ENCODE assay signal across 26 cellular contexts in the genomic region with DNA sequence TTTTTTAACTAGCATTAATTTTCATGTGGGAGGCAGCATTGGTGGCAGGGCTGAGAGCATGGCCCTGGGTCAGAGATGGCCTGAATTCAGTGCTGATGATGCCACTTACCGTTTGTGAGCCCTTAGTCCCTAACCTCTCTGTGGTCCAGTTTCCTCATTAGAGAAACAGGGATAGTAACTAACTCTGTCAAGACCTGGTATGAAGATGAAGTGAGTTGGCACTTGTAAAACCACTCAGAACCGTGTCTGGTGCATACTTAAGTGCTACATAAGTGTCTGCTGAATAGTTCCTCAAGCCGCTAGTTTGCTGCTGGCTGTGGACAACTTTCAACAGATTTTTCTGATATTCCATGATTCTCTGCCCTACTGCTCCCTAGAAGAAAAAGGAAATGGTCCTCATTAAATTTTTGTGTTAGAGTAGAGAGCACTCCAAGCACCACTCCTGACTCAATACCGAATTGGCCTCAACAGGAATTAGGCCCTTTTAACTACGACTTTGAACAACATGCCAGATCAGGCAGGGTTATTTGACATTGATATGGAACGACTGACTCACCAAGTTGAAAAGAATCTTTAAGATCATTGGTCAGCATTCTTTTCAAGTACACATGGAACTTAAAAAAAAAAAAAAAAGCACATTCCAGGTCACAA.
DNase-seq lines count a peak whose midpoint lies in the region; ATAC-seq and TF ChIP-seq lines count a peak whose summit lies in the region.
"Had no signal": no experiment of that assay in that cellular context is flagged by ENCODE, and none has a peak within 500 bp of the region (broad histone marks: within the 10 kb centered on the region; RNA-seq: fewer than 3 reads in every experiment).

No MANE protein-coding gene starts in this region.

- DNase-seq in AG10803 (ENCODE audit: low read depth) (peak; percentile 30), IMR-90 (peak; percentile 29), dermis blood vessel endothelial cell (peak; percentile 42), NCI-H1092 treated with DMSO at 0.1 percent for 48 hours (lab: John Stamatoyannopoulos, UW) (no peak), NCI-H146 (lab: John Stamatoyannopoulos, UW) (no peak), NCI-H2081 treated with DMSO at 0.1 percent for 48 hours (lab: John Stamatoyannopoulos, UW) (no peak)
- DNase-seq: activated CD4-positive, alpha-beta T cell treated with anti-CD3 and anti-CD28 coated beads, Interleukin-2, amount 10 ng/mL, durations not matched to agents 24 days and 14 days; activated naive CD4-positive, alpha-beta T cell treated with anti-CD3 and anti-CD28 coated beads for 36 hours; activated T-cell treated with anti-CD3 and anti-CD28 coated beads, Interleukin-2, amount 50 U/mL, for 4 hours; amygdala; cortex of kidney; kidney glomerular epithelial cell; MM.1S; NCI-H1417 treated with DMSO at 0.1 percent for 48 hours; psoas muscle; stimulated activated CD4-positive, alpha-beta T cell treated with anti-CD3 and anti-CD28 coated beads, Interleukin-2, amount 100 ng/mL, for 24 hours; substantia nigra; uterus had no signal

- no peak overlapping the region for H3K56ac ChIP-seq in IMR-90 (ENCODE audit: extremely low read depth, insufficient read depth, low read length)

- H4K5ac ChIP-seq in IMR-90 (ENCODE audit: low read depth, low read length) = no peak overlapping the region

- H3K9me1 ChIP-seq in IMR-90 (ENCODE audit: insufficient read depth, low read length) = no peaks in the 10 kb centered on the region

- no peak for TF ChIP-seq POLR2A in IMR-90 (IDR thresholded peaks at IDR 0.05; ENCODE audit: low read depth, low read length)

- no peak overlapping the region for H2BK15ac ChIP-seq in IMR-90 (ENCODE audit: low read depth, low read length)

- TF ChIP-seq CTCF in AG10803 (conservative IDR thresholded peaks at IDR 0.05; ENCODE audit: low read length) (no peak), IMR-90 (conservative IDR thresholded peaks at IDR 0.05; ENCODE audit: low read depth, low read length) (no peak)

- no peak for TF ChIP-seq RAD21 in IMR-90 (IDR thresholded peaks at IDR 0.05; ENCODE audit: low read length)

- CTCF ChIA-PET in IMR-90 (lab: Yijun Ruan, JAX) = no interaction called here

- no peak overlapping the region for H2BK120ac ChIP-seq in IMR-90 (ENCODE audit: low read depth, low read length)

- H2AK5ac ChIP-seq in IMR-90 (ENCODE audit: low read depth, low read length) = no peak overlapping the region

- H2AK9ac ChIP-seq in IMR-90 (replicated peaks; ENCODE audit: low read depth, low read length, poor library complexity) = no peak overlapping the region

- no peak overlapping the region for H2BK5ac ChIP-seq in IMR-90 (ENCODE audit: low read depth, low read length, poor library complexity, severe bottlenecking)

- H3K9me3 ChIP-seq in IMR-90 (ENCODE audit: control insufficient read depth, insufficient read depth, low read length) (no peaks in the 10 kb centered on the region), mesodermal cell (ENCODE audit: control insufficient read depth, low read length) (no peaks in the 10 kb centered on the region)
- H3K9me3 ChIP-seq: A549, neutrophil, psoas muscle, uterus had no signal

- dilution Hi-C loops in IMR-90 (cut with HindIII; ENCODE audit: low sequenced_read_pairs, unreplicated experiment) = no loop called here

- 33% methylated on average over 1 of the region's 6 CpGs; no CpG with 5 or more reads in 1 of the 2 experiments for WGBS in IMR-90 (ENCODE audit: extremely low coverage in 2 of 2, insufficient read length in 1 of 2), 2 experiments
- WGBS in mesodermal cell (ENCODE audit: insufficient coverage in 2 of 2), 2 experiments = 85% methylated on average over 5 of the region's 6 CpGs

- no peaks in the 10 kb centered on the region for H3K36me3 ChIP-seq in IMR-90 (ENCODE audit: control insufficient read depth, insufficient read depth, low read length)
- H3K36me3 ChIP-seq in mesodermal cell (ENCODE audit: control insufficient read depth, insufficient read depth, low read length) = no peaks in the 10 kb centered on the region
- H3K36me3 ChIP-seq: BLaER1, cardiac muscle cell, neutrophil, uterus had no signal

- no peaks in the 10 kb centered on the region for H4K20me1 ChIP-seq in IMR-90 (ENCODE audit: insufficient read depth, low read length)
- H4K20me1 ChIP-seq: BLaER1 had no signal

- no TSS peak for BruUV-seq in IMR-90 (replicated peaks; lab: Mats Ljungman, UMichigan)

- H4K91ac ChIP-seq in IMR-90 (ENCODE audit: insufficient read depth, low read depth, low read length) = no peak overlapping the region

- no peak overlapping the region for H3K4me2 ChIP-seq in IMR-90 (ENCODE audit: low read depth, low read length)
- H3K4me2 ChIP-seq: A549, BLaER1 had no signal

- intact Hi-C loops in IMR-90 (cut with micrococcal nuclease) = no loop called here

- in situ Hi-C loops in IMR-90 (cut with MboI; ENCODE audit: low sequenced_read_pairs) = no loop called here

- H3K4me1 ChIP-seq in IMR-90 (ENCODE audit: control insufficient read depth, insufficient read depth, low read length) = no peaks in the 10 kb centered on the region
- H3K4me1 ChIP-seq in mesodermal cell (ENCODE audit: control insufficient read depth, insufficient read depth, low read length, poor library complexity, severe bottlenecking) = peaks cover 6% of the 10 kb centered on the region
- H3K4me1 ChIP-seq: A549, BLaER1, psoas muscle, uterus had no signal

- no peak overlapping the region for H3K23ac ChIP-seq in IMR-90 (ENCODE audit: low read depth, low read length)

- H3K79me1 ChIP-seq in IMR-90 (ENCODE audit: low read depth in 1 of 2, low read length in 2 of 2) = no peaks in the 10 kb centered on the region

- H3K4me3 ChIP-seq in AG10803 (ENCODE audit: low read length) (no peak overlapping the region), IMR-90 (ENCODE audit: insufficient read depth, low read depth, low read length) (no peak overlapping the region), mesodermal cell (ENCODE audit: extremely low read depth, insufficient read depth, low read length, poor library complexity, severe bottlenecking) (no peak overlapping the region)
- H3K4me3 ChIP-seq: A549, BLaER1, cardiac muscle cell, K562, psoas muscle, SK-N-MC, uterus had no signal

- H2BK20ac ChIP-seq in IMR-90 (ENCODE audit: low read depth, low read length) = no peak overlapping the region

- no peak overlapping the region for H3K14ac ChIP-seq in IMR-90 (replicated peaks; ENCODE audit: low read depth, low read length)

- H3K27me3 ChIP-seq in IMR-90 (ENCODE audit: control insufficient read depth, insufficient read depth, low read length) = peaks cover 11% of the 10 kb centered on the region
- H3K27me3 ChIP-seq: BLaER1, cardiac muscle cell, neutrophil, uterus had no signal

- H3K18ac ChIP-seq in IMR-90 (ENCODE audit: low read depth, low read length) = no peak overlapping the region

- H3K4ac ChIP-seq in IMR-90 (ENCODE audit: low read depth, low read length) = no peak overlapping the region

- ATAC-seq in IMR-90 (ENCODE audit: low read depth) (no peak), HG03039 (IDR thresholded peaks at IDR 0.05; ENCODE audit: unreplicated experiment) (no peak)
- ATAC-seq: A549; activated T-cell treated with anti-CD3 and anti-CD28 coated beads, Interleukin-2, amount 50 U/mL, for 4 hours; K562; psoas muscle had no signal

- H3K27ac ChIP-seq in IMR-90 (ENCODE audit: insufficient read depth, low read length) (no peak overlapping the region), mesodermal cell (ENCODE audit: low read depth, low read length, severe bottlenecking) (peak overlapping the region; percentile 57)
- H3K27ac ChIP-seq: A549, BLaER1, cardiac muscle cell, neutrophil, psoas muscle, SK-N-MC, uterus had no signal

- H2AFZ ChIP-seq in IMR-90 (replicated peaks; ENCODE audit: low read length, poor library complexity) = no peak overlapping the region

- POLR2A ChIA-PET in IMR-90 (lab: Charles Lee; ENCODE audit: unreplicated experiment) = no interaction called here

- H3K9ac ChIP-seq in IMR-90 (ENCODE audit: low read depth, low read length) = no peak overlapping the region
- H3K9ac ChIP-seq: BLaER1 had no signal

- H4K8ac ChIP-seq in IMR-90 (ENCODE audit: low read depth in 2 of 2, low read length in 2 of 2) = no peak overlapping the region

TF ChIP-seq in IMR-90, 13 proteins besides CTCF, POLR2A, EP300 and RAD21:
- no peak for TF ChIP-seq BHLHE40 (IDR thresholded peaks at IDR 0.05; ENCODE audit: low read depth, low read length)
- no peak for TF ChIP-seq SMC3 (IDR thresholded peaks at IDR 0.05; ENCODE audit: low read depth, low read length)
- no peak for TF ChIP-seq CEBPB (IDR thresholded peaks at IDR 0.05; ENCODE audit: low read depth, low read length)
- TF ChIP-seq MAFK (IDR thresholded peaks at IDR 0.05; ENCODE audit: low read depth, low read length) = no peak

Comparison
In these comparisons a context has a peak if more than half of its experiments do, and no peak if none do; other contexts are left out.
1. DNase-seq: peak in AG10803 (single experiment), IMR-90 (single experiment) and dermis blood vessel endothelial cell (single experiment); none in NCI-H1092 treated with DMSO at 0.1 percent for 48 hours (single experiment), NCI-H146 (single experiment) and NCI-H2081 treated with DMSO at 0.1 percent for 48 hours (single experiment).